Comparison of ENCODE assay signal across 13 cellular contexts in genomic region chr7:80724249-80724871, GRCh38.
DNase-seq lines count a peak whose midpoint lies in the region; FAIRE-seq and TF ChIP-seq lines count a peak whose summit lies in the region.
"Had no signal": no experiment of that assay in that cellular context is flagged by ENCODE, and none has a peak within 500 bp of the region (broad histone marks: within the 10 kb centered on the region; RNA-seq: fewer than 3 reads in every experiment).

No MANE protein-coding gene starts in this region.

- no peaks in the 10 kb centered on the region for H3K27me3 ChIP-seq in osteoblast (ENCODE audit: insufficient read depth, low read length)
- H3K27me3 ChIP-seq: body of pancreas, foreskin keratinocyte had no signal

- no peaks in the 10 kb centered on the region for H4K20me1 ChIP-seq in osteoblast (ENCODE audit: insufficient read depth, low read length)

- H3K9me3 ChIP-seq in osteoblast (ENCODE audit: low read depth, low read length): no peaks in the 10 kb centered on the region
- H3K9me3 ChIP-seq: body of pancreas had no signal

- peak overlapping the region; percentile 37 for H3K4me2 ChIP-seq in osteoblast (ENCODE audit: insufficient read depth, low read length)

- DNase-seq in AG10803 (ENCODE audit: low read depth) (peak; percentile 99), LHCN-M2 (ENCODE audit: low read depth) (peak; percentile 86), osteoblast (ENCODE audit: insufficient read length, low spot score, missing footprints) (no peak), NCI-H1694 (lab: John Stamatoyannopoulos, UW) (no peak), HT-29 (ENCODE audit: low spot score) (no peak)
- DNase-seq in activated CD8-positive, alpha-beta memory T cell treated with anti-CD3 and anti-CD28 coated beads for 24 hours: no peak
- DNase-seq in activated CD4-positive, CD25-positive, alpha-beta regulatory T cell (lab: John Stamatoyannopoulos, UW): no peak
- DNase-seq: activated T-cell treated with anti-CD3 and anti-CD28 coated beads for 4 hours; body of pancreas; CD4-positive, alpha-beta T cell; foreskin keratinocyte; NCI-H2029 had no signal

- H2AFZ ChIP-seq in osteoblast (ENCODE audit: low read length): peak overlapping the region; percentile 44

- no peak for TF ChIP-seq CTCF in AG10803 (conservative IDR thresholded peaks at IDR 0.05; ENCODE audit: low read length)
- TF ChIP-seq CTCF in osteoblast (IDR thresholded peaks at IDR 0.05; ENCODE audit: extremely low read depth, low read depth, low read length): no peak

- FAIRE-seq in endometrium (lab: Jason Lieb, UNC): peak; percentile 8

- H3K4me3 ChIP-seq in AG10803 (ENCODE audit: low read length): no peak overlapping the region
- no peak overlapping the region for H3K4me3 ChIP-seq in osteoblast (ENCODE audit: insufficient read depth, low read length)
- H3K4me3 ChIP-seq: body of pancreas had no signal

- peaks cover 52% of the 10 kb centered on the region for H3K4me1 ChIP-seq in osteoblast (ENCODE audit: insufficient read depth, low read length)
- H3K4me1 ChIP-seq: body of pancreas had no signal

- H3K79me2 ChIP-seq in osteoblast (ENCODE audit: insufficient read depth, low read length): no peaks in the 10 kb centered on the region

- peak overlapping the region; percentile 97 for H3K27ac ChIP-seq in osteoblast (ENCODE audit: low read depth, low read length)
- H3K27ac ChIP-seq: body of pancreas had no signal

- no peaks in the 10 kb centered on the region for H3K36me3 ChIP-seq in osteoblast (ENCODE audit: insufficient read depth, low read length)

Comparison
In these comparisons a context has a peak if more than half of its experiments do, and no peak if none do; other contexts are left out.
1. DNase-seq: peak in AG10803 (single experiment) and LHCN-M2 (single experiment); none in osteoblast (single experiment), activated CD8-positive, alpha-beta memory T cell treated with anti-CD3 and anti-CD28 coated beads for 24 hours (single experiment), NCI-H1694 (single experiment), activated CD4-positive, CD25-positive, alpha-beta regulatory T cell (0 of 4) and HT-29 (single experiment).